ENCODE assay signal across 19 cellular contexts in the genomic region with DNA sequence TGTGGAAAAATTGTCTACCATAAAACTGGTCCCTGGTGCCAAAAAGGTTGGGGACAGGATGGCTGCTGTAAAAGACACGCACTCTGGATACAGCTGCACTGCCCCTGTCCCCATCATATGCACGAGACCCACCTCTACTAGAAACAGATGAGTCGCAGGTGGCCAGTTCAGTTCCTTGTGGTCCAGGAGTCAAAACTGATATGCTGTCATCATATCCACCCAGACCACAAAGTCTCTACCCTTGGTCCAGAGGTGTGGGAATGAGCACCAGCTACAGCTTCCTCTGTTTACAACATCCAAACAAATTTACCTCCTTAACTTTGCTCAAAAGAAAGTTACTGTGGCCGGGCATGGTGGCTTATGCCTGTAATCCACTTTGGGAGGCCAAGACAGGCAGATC. TPM values are rescaled to one million over a fixed set of nuclear protein-coding genes. Genes with fewer than 3 reads are reported as not detected.
DNase-seq lines count a peak whose midpoint lies in the region; ATAC-seq and TF ChIP-seq lines count a peak whose summit lies in the region.
"Had no signal": no experiment of that assay in that cellular context is flagged by ENCODE, and none has a peak within 500 bp of the region (broad histone marks: within the 10 kb centered on the region; RNA-seq: fewer than 3 reads in every experiment).

No MANE protein-coding gene starts in this region.

- no peaks in the 10 kb centered on the region for H3K9me3 Mint-ChIP-seq in activated T-cell treated with anti-CD3 and anti-CD28 coated beads, Interleukin-2, amount 50 U/mL, for 72 hours
- H3K9me3 Mint-ChIP-seq in activated T-cell treated with anti-CD3 and anti-CD28 coated beads, Interleukin-2, amount 50 U/mL, for 24 hours, result no peaks in the 10 kb centered on the region
- H3K9me3 Mint-ChIP-seq: CD4-positive, alpha-beta T cell; CD8-positive, alpha-beta T cell had no signal

- WGBS in esophagus muscularis mucosa, result 100% methylated on average over 2 of the region's 4 CpGs

- peaks cover 0 to 2% of the 10 kb centered on the region in 2 donors for H3K36me3 Mint-ChIP-seq in activated T-cell treated with anti-CD3 and anti-CD28 coated beads, Interleukin-2, amount 50 U/mL, for 72 hours (ENCODE audit: insufficient read depth in 2 of 2)
- no peaks in the 10 kb centered on the region for H3K36me3 Mint-ChIP-seq in activated T-cell treated with anti-CD3 and anti-CD28 coated beads, Interleukin-2, amount 50 U/mL, for 24 hours (ENCODE audit: low read depth)
- H3K36me3 Mint-ChIP-seq: CD8-positive, alpha-beta T cell had no signal

- no peaks in the 10 kb centered on the region for H3K9me3 ChIP-seq in esophagus muscularis mucosa
- H3K9me3 ChIP-seq in ascending aorta, result no peaks in the 10 kb centered on the region
- no peaks in the 10 kb centered on the region for H3K9me3 ChIP-seq in left lung
- H3K9me3 ChIP-seq: A549; BLaER1 treated with 17β-estradiol and CSF1 and Interleukin-3, amounts not matched to agents 10 nM and 100 nM; Caco-2 had no signal

- no peaks in the 10 kb centered on the region for H3K36me3 ChIP-seq in esophagus muscularis mucosa
- no peaks in the 10 kb centered on the region for H3K36me3 ChIP-seq in ascending aorta
- H3K36me3 ChIP-seq in left lung, result no peaks in the 10 kb centered on the region
- H3K36me3 ChIP-seq: BLaER1 treated with 17β-estradiol and CSF1 and Interleukin-3, amounts not matched to agents 10 nM and 100 nM had no signal

- no peak for TF ChIP-seq EP300 in esophagus muscularis mucosa (IDR thresholded peaks at IDR 0.05)

- H3K27me3 Mint-ChIP-seq in activated T-cell treated with anti-CD3 and anti-CD28 coated beads, Interleukin-2, amount 50 U/mL, for 72 hours (ENCODE audit: low read depth), result no peaks in the 10 kb centered on the region
- peaks cover 5% of the 10 kb centered on the region for H3K27me3 Mint-ChIP-seq in activated T-cell treated with anti-CD3 and anti-CD28 coated beads, Interleukin-2, amount 50 U/mL, for 24 hours
- H3K27me3 Mint-ChIP-seq: B cell; CD4-positive, alpha-beta T cell had no signal

- peak; percentile 50 to 56 for ATAC-seq in activated T-cell treated with anti-CD3 and anti-CD28 coated beads, Interleukin-2, amount 50 U/mL, for 72 hours (replicated peaks in 1 of 2)
- peak; percentile 40 for ATAC-seq in stimulated activated naive CD8-positive, alpha-beta T cell treated with anti-CD3 and anti-CD28 coated beads, Interleukin-15, Interleukin-2, amounts not matched to agents 100 U/mL and 50 U/mL, for 24 hours
- ATAC-seq in left lung, result no peak
- ATAC-seq: A549; CD8-positive, alpha-beta T cell had no signal

- peaks cover 35% of the 10 kb centered on the region for H3K4me1 Mint-ChIP-seq in activated T-cell treated with anti-CD3 and anti-CD28 coated beads, Interleukin-2, amount 50 U/mL, for 72 hours (ENCODE audit: low read depth)
- H3K4me1 Mint-ChIP-seq in activated T-cell treated with anti-CD3 and anti-CD28 coated beads, Interleukin-2, amount 50 U/mL, for 24 hours (ENCODE audit: low read depth), result peaks cover 29% of the 10 kb centered on the region
- H3K4me1 Mint-ChIP-seq: B cell had no signal

- H3K4me3 ChIP-seq in esophagus muscularis mucosa, result no peak overlapping the region
- no peak overlapping the region for H3K4me3 ChIP-seq in ascending aorta
- no peak overlapping the region for H3K4me3 ChIP-seq in left lung
- H3K4me3 ChIP-seq: A549; BLaER1 treated with 17β-estradiol and CSF1 and Interleukin-3, amounts not matched to agents 10 nM and 100 nM had no signal

- intact Hi-C loops in esophagus muscularis mucosa (cut with DNase I) (no loop called here), ascending aorta (cut with DNase I) (no loop called here), left lung (cut with DNase I) (no loop called here)

- H3K4me1 ChIP-seq in esophagus muscularis mucosa (no peaks in the 10 kb centered on the region), ascending aorta (no peaks in the 10 kb centered on the region), left lung (no peaks in the 10 kb centered on the region)
- H3K4me1 ChIP-seq: A549, Caco-2 had no signal

- H3K27me3 ChIP-seq in esophagus muscularis mucosa (no peaks in the 10 kb centered on the region), ascending aorta (no peaks in the 10 kb centered on the region), left lung (no peaks in the 10 kb centered on the region)
- H3K27me3 ChIP-seq: BLaER1 treated with 17β-estradiol and CSF1 and Interleukin-3, amounts not matched to agents 10 nM and 100 nM had no signal

- H3K27ac ChIP-seq in esophagus muscularis mucosa (replicated peaks in 1 of 4) (no peak overlapping the region), ascending aorta (no peak overlapping the region), left lung (no peak overlapping the region)
- H3K27ac ChIP-seq: 22Rv1; A549; BLaER1 treated with 17β-estradiol and CSF1 and Interleukin-3, amounts not matched to agents 10 nM and 100 nM; C4-2B had no signal

- TF ChIP-seq CTCF in esophagus muscularis mucosa (IDR thresholded peaks at IDR 0.05) (no peak), ascending aorta (IDR thresholded peaks at IDR 0.05) (no peak), left lung (IDR thresholded peaks at IDR 0.05) (no peak)

- no peak overlapping the region for H3K27ac Mint-ChIP-seq in activated T-cell treated with anti-CD3 and anti-CD28 coated beads, Interleukin-2, amount 50 U/mL, for 72 hours
- no peak overlapping the region for H3K27ac Mint-ChIP-seq in activated T-cell treated with anti-CD3 and anti-CD28 coated beads, Interleukin-2, amount 50 U/mL, for 24 hours
- H3K27ac Mint-ChIP-seq: B cell; CD4-positive, alpha-beta T cell; CD8-positive, alpha-beta T cell had no signal

- H3K4me3 Mint-ChIP-seq in activated T-cell treated with anti-CD3 and anti-CD28 coated beads, Interleukin-2, amount 50 U/mL, for 72 hours, result no peak overlapping the region
- no peak overlapping the region for H3K4me3 Mint-ChIP-seq in activated T-cell treated with anti-CD3 and anti-CD28 coated beads, Interleukin-2, amount 50 U/mL, for 24 hours
- H3K4me3 Mint-ChIP-seq: B cell; CD4-positive, alpha-beta T cell; CD8-positive, alpha-beta T cell had no signal

- DNase-seq in activated T-cell treated with anti-CD3 and anti-CD28 coated beads, Interleukin-2, amount 50 U/mL, for 72 hours, result peak in 1 of 2 donors; percentile 16
- DNase-seq in activated T-cell treated with anti-CD3 and anti-CD28 coated beads, Interleukin-2, amount 50 U/mL, for 24 hours, result no peak
- peak; percentile 57 for DNase-seq in esophagus muscularis mucosa (ENCODE audit: extremely low spot score)
- DNase-seq in stimulated activated naive CD8-positive, alpha-beta T cell treated with anti-CD3 and anti-CD28 coated beads, Interleukin-15, Interleukin-2, amounts not matched to agents 100 U/mL and 50 U/mL, for 24 hours, result no peak
- no peak for DNase-seq in ascending aorta (ENCODE audit: low spot score in 2 of 2)
- no peak for DNase-seq in left lung
- DNase-seq in DMS53 (lab: John Stamatoyannopoulos, UW), result no peak
- DNase-seq: AML-193; Caco-2; Calu3; CD4-positive, alpha-beta T cell; CD8-positive, alpha-beta T cell; DMS79 treated with DMSO at 0.1 percent for 48 hours; GF-D8 had no signal

- TF ChIP-seq POLR2A in esophagus muscularis mucosa (IDR thresholded peaks at IDR 0.05; ENCODE audit: low read depth), result no peak

RNA-seq across cellular contexts. Expression of gene DACT1, which starts 43.8 kb away (rescaled TPM):
- total RNA-seq in activated T-cell treated with anti-CD3 and anti-CD28 coated beads, Interleukin-2, amount 50 U/mL, for 72 hours, result 10 to 100 TPM; 11.3 to 15.1 TPM
- 10 to 100 TPM in 2 of 4 donors, 1 to 10 TPM in 2; 5.0 to 22.7 (median 8.6) TPM for total RNA-seq in esophagus muscularis mucosa
- total RNA-seq in ascending aorta, result 46.0 TPM
- total RNA-seq in left lung, result 10 to 100 TPM in 1 of 2 donors, 1 to 10 TPM in 1; 5.0 to 10.1 TPM
- total RNA-seq: Calu3 had no signal
